ENCODE assay signal across 1 cellular context in the genomic region with DNA sequence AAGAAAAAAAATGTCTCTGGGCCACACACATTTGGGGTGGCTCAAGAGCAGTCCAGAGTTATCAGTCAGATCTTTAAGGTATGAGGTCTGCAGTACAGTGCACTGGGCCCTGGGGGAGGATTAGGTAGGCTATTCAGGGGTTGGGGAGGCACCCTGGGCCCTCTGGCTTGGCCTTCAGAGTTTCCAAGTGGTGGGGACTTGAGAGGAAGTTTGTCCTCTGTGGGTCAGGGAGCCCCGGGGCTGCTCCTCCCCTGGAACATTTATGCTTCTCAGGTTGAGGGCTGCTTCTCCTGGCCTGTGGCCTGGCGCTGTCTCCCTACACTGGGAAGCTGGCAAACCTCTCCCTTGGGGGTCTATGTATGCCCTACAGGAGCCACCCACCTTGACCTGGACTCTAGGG.
TF ChIP-seq lines count a peak whose summit lies in the region.

No MANE protein-coding gene starts in this region.

TF ChIP-seq in IMR-90, 13 proteins besides CTCF, POLR2A, EP300 and RAD21:
- no peak for TF ChIP-seq RCOR1 (IDR thresholded peaks at IDR 0.05; ENCODE audit: insufficient replicate concordance, low read length)
